2 cellular contexts compared by ENCODE assay signal in the genomic region with DNA sequence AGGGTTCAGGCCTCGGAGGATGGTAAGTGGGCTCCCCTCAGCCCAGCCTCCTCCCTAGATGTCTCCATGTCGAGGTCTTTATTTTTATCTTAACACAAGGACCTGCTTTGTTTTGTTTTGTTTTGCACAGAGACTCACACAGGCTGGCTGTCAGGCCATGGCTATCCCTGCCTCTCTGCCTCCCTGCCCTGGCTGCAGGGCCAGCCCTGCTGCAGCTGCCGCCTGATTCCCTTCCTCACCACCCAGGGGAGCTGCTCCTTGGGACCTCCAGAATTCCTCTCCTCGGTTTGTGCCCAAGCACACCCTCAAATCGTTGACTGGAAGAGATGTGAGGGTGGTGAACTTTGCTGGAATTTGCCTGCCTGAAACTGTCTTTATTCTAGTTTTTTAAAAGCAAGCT.
TF ChIP-seq lines count a peak whose summit lies in the region.

No MANE protein-coding gene starts in this region.

TF ChIP-seq in HCT116, 20 proteins besides CTCF, POLR2A, EP300 and RAD21:
- TF ChIP-seq ELF1 (IDR thresholded peaks at IDR 0.05; ENCODE audit: borderline replicate concordance, low read depth) (no peak), EZH2phosphoT487 (IDR thresholded peaks at IDR 0.05; ENCODE audit: borderline replicate concordance) (no peak), ZNF274 (IDR thresholded peaks at IDR 0.05; ENCODE audit: low read depth, low read length) (no peak), EGR1 (IDR thresholded peaks at IDR 0.05; ENCODE audit: low read depth) (no peak)

TF ChIP-seq in H1, 55 proteins besides CTCF, POLR2A, EP300 and RAD21:
- TF ChIP-seq JUND (IDR thresholded peaks at IDR 0.05; ENCODE audit: low read length): no peak
- no peak for TF ChIP-seq SUZ12 (IDR thresholded peaks at IDR 0.05; ENCODE audit: low read length)
- TF ChIP-seq CHD1 (IDR thresholded peaks at IDR 0.05; ENCODE audit: low read depth, low read length): no peak
- no peak for TF ChIP-seq JUN (IDR thresholded peaks at IDR 0.05; ENCODE audit: low read depth, low read length)
- TF ChIP-seq RNF2 (IDR thresholded peaks at IDR 0.05; ENCODE audit: borderline replicate concordance, low read depth, low read length, missing control alignments, poor library complexity, severe bottlenecking): no peak
TF ChIP-seq in H1: peak in this region for 0.
